In the genomic region with DNA sequence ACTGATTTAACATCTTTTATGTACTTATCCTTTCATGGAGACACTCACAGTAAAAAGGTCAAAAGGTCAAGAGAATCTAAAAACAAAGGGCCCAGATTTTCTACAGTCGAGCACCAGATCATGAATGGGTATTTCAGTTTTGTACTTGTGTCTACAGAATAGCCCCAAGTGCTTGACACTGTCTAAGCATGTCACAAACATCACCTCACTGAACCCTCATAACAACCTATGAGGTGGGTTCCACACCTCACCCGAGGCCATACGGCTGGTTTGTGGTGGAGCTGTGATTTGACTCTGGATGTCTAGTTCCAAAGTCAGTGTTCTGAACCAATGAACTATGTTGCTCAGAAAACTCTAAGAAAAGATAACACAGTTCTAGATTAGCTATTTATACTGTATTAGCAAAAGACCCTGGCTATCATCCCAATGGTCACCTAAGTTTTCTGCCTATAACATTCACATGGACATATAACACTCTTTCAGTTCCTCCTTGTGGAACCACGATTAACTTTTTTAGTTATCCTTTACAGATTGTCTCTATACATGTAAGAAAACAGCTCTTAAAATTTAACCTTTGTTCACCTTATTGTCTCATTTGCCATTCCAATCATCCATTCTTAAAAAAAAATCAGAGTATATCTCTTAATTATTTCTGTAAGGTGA, we compare ENCODE assay signal across 31 cellular contexts. TPM values are rescaled to one million over a fixed set of nuclear protein-coding genes. Genes with fewer than 3 reads are reported as not detected.
"Had no signal": no experiment of that assay in that cellular context is flagged by ENCODE, and none has a peak within 500 bp of the region (broad histone marks: within the 10 kb centered on the region; RNA-seq: fewer than 3 reads in every experiment).

No MANE protein-coding gene starts in this region.

- H3K27ac ChIP-seq: adrenal gland, breast epithelium, cardiac muscle cell, coronary artery, dorsolateral prefrontal cortex, esophagus muscularis mucosa, foreskin keratinocyte, gastrocnemius medialis, heart left ventricle, WERI-Rb-1 had no signal

- DNase-seq: activated B cell treated with CpG ODN at 0.5 μM for 24 hours; activated CD4-positive, alpha-beta memory T cell treated with anti-CD3 and anti-CD28 coated beads for 36 hours; activated CD4-positive, alpha-beta T cell treated with anti-CD3 and anti-CD28 coated beads for 36 hours; activated CD4-positive, alpha-beta T cell treated with anti-CD3 and anti-CD28 coated beads, Interleukin-2, amount 10 ng/mL, durations not matched to agents 24 days and 14 days; activated CD8-positive, alpha-beta memory T cell treated with anti-CD3 and anti-CD28 coated beads, Interleukin-2, amount 10 ng/mL, durations not matched to agents 7 days and 5 days; activated CD8-positive, alpha-beta memory T cell treated with anti-CD3 and anti-CD28 coated beads, Interleukin-2, amount 50 U/mL, for 4 hours; activated CD8-positive, alpha-beta T cell treated with anti-CD3 and anti-CD28 coated beads, Interleukin-2, amount 10 ng/mL, durations not matched to agents 7 days and 5 days; activated effector memory CD4-positive, alpha-beta T cell treated with anti-CD3 and anti-CD28 coated beads, Interleukin-2, amount 50 U/mL, for 16 hours; activated naive CD4-positive, alpha-beta T cell treated with anti-CD3 and anti-CD28 coated beads for 36 hours; activated naive CD8-positive, alpha-beta T cell treated with anti-CD3 and anti-CD28 coated beads for 36 hours; activated naive CD8-positive, alpha-beta T cell treated with anti-CD3 and anti-CD28 coated beads, Interleukin-2, amount 50 U/mL, for 24 hours; activated T-cell treated with anti-CD3 and anti-CD28 coated beads, Interleukin-2, amount 50 U/mL, for 1 hour; activated T-cell treated with anti-CD3 and anti-CD28 coated beads, Interleukin-2, amount 50 U/mL, for 48 hours; adrenal gland; amygdala; aorta; dorsolateral prefrontal cortex; effector memory CD8-positive, alpha-beta T cell; erythroblast; foreskin keratinocyte; gastrocnemius medialis; glutamatergic neuron; heart left ventricle; hypothalamus; T1000; WERI-Rb-1 had no signal

- H3K9me3 ChIP-seq: adrenal gland, breast epithelium, esophagus muscularis mucosa, gastrocnemius medialis, heart left ventricle had no signal

- H3K4me1 ChIP-seq: adrenal gland, breast epithelium, esophagus muscularis mucosa, foreskin keratinocyte, gastrocnemius medialis had no signal

- H3K27me3 ChIP-seq: adrenal gland, breast epithelium, cardiac muscle cell, dorsolateral prefrontal cortex, esophagus muscularis mucosa, foreskin keratinocyte, gastrocnemius medialis, heart left ventricle had no signal

- H3K36me3 ChIP-seq: adrenal gland, breast epithelium had no signal

- H3K4me3 ChIP-seq: adrenal gland, breast epithelium, cardiac muscle cell, coronary artery, dorsolateral prefrontal cortex, esophagus muscularis mucosa, gastrocnemius medialis, heart left ventricle had no signal

- ATAC-seq: activated CD4-positive, alpha-beta T cell treated with anti-CD3 and anti-CD28 coated beads for 36 hours; activated CD4-positive, CD25-positive, alpha-beta regulatory T cell treated with anti-CD3 and anti-CD28 coated beads, Interleukin-2, amount 50 U/mL, for 24 hours; activated CD8-positive, alpha-beta memory T cell treated with anti-CD3 and anti-CD28 coated beads, Interleukin-2, amount 10 ng/mL, durations not matched to agents 7 days and 5 days; activated CD8-positive, alpha-beta T cell treated with anti-CD3 and anti-CD28 coated beads, Interleukin-2, amount 10 ng/mL, durations not matched to agents 7 days and 5 days; activated naive CD8-positive, alpha-beta T cell treated with anti-CD3 and anti-CD28 coated beads, Interleukin-2, amount 50 U/mL, for 24 hours; effector memory CD8-positive, alpha-beta T cell; foreskin keratinocyte; gastrocnemius medialis; heart left ventricle had no signal

RNA-seq across cellular contexts. Expression of gene TM6SF1, which starts 25.5 kb away (rescaled TPM):
- total RNA-seq: foreskin keratinocyte had no signal
